ENCODE assay signal across 9 cellular contexts in the genomic region with DNA sequence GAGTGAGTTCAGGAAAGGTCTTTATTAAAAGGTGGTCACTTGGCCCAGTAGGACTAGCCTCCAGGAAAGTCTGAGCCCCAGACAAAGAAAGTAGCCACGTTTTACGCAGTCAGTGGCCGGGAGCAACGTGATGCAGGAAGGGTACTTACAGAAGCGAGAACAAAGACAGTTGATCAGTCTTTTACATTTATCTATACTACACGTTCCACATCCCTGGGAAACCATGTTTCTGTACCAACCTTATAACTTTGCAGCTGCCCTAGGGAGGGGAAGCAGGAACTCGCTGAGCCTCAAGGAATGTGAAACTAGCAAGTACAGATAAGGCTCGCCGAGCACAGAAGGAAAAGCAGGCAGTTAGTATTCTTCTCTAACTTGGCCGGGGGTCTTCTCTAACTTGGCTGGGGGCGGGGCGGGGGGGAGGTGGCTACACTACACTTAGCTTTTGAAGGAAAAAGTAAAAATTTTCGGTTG. TPM values are rescaled to one million over a fixed set of nuclear protein-coding genes. Genes with fewer than 3 reads are reported as not detected.
A peak's percentile ranks its signal among the peaks of the same experiment; 100 is the strongest.
DNase-seq lines count a peak whose midpoint lies in the region; ATAC-seq, FAIRE-seq and TF ChIP-seq lines count a peak whose summit lies in the region.
"Had no signal": no experiment of that assay in that cellular context is flagged by ENCODE, and none has a peak within 500 bp of the region (broad histone marks: within the 10 kb centered on the region; RNA-seq: fewer than 3 reads in every experiment).

No MANE protein-coding gene starts in this region.

- H3K79me2 ChIP-seq in MM.1S (ENCODE audit: low read length) (peaks cover 14% of the 10 kb centered on the region), K562 (ENCODE audit: control insufficient read depth, insufficient read depth, low read length) (peaks cover 16% of the 10 kb centered on the region)
- H3K79me2 ChIP-seq: parathyroid adenoma had no signal

- H3K9me1 ChIP-seq in K562 (ENCODE audit: control insufficient read depth, insufficient read depth, low read length): no peaks in the 10 kb centered on the region

- H3K9ac ChIP-seq in MM.1S (ENCODE audit: low read length) (no peak overlapping the region), K562 (ENCODE audit: insufficient read depth in 1 of 2, low read depth in 2 of 2, low read length in 2 of 2) (peak overlapping the region; percentile 20 to 42; a peak in 3 of 4 replicates), colonic mucosa (ENCODE audit: low read depth in 2 of 2, low read length in 2 of 2) (no peak overlapping the region)
- H3K9ac ChIP-seq: parathyroid adenoma had no signal

- no peak for ATAC-seq in K562
- no peak for ATAC-seq in naive thymus-derived CD8-positive, alpha-beta T cell

- H2AFZ ChIP-seq in MM.1S (ENCODE audit: low read length) (peak overlapping the region; percentile 68), K562 (ENCODE audit: low read depth, low read length) (peak overlapping the region; percentile 84)

- no peak for TF ChIP-seq EP300 in K562 (IDR thresholded peaks at IDR 0.05; ENCODE audit: low read length)

- peak; percentile 63 for DNase-seq in DMS53 (lab: John Stamatoyannopoulos, UW)
- no peak for DNase-seq in MM.1S
- DNase-seq in K562 (ENCODE audit: extremely low read depth in 1 of 4, low spot score in 3 of 4): peak in 1 of 4 experiments; percentile 47
- DNase-seq in naive thymus-derived CD8-positive, alpha-beta T cell: no peak
- no peak for DNase-seq in colonic mucosa
- no peak for DNase-seq in GM20000 (ENCODE audit: low spot score)
- no peak for DNase-seq in NCI-H1105 (lab: John Stamatoyannopoulos, UW)
- DNase-seq: NCI-H1930 had no signal

- peaks cover 21% of the 10 kb centered on the region for H3F3A ChIP-seq in MM.1S (ENCODE audit: insufficient read depth, low read length)

- CTCF ChIA-PET in K562 (lab: Yijun Ruan, JAX; ENCODE audit: low intra/inter-chr PET ratio): no interaction called here

- peaks cover 0 to 2% (median 0%) of the 10 kb centered on the region in 9 donors for H3K9me3 Mint-ChIP-seq in naive thymus-derived CD8-positive, alpha-beta T cell

- intact Hi-C loops in K562 (cut with micrococcal nuclease): loop anchor here (5.0 to 10.0 kb wide), 3 partner anchors 102 to 304 kb away; a partner anchor contains a TSS
- intact Hi-C loops in colonic mucosa (cut with DNase I): no loop called here

- TF ChIP-seq CTCF in MM.1S (IDR thresholded peaks at IDR 0.05; ENCODE audit: low read length) (no peak), K562 (IDR thresholded peaks at IDR 0.05 in 2 of 3, conservative IDR thresholded peaks at IDR 0.05 in 1 of 3; ENCODE audit: insufficient read depth in 2 of 3, low read depth in 1 of 3, low read length in 3 of 3) (no peak), colonic mucosa (IDR thresholded peaks at IDR 0.05) (no peak), GM20000 (IDR thresholded peaks at IDR 0.05; ENCODE audit: extremely low read depth, missing control alignments) (no peak)

- H3K4me3 ChIP-seq in MM.1S (ENCODE audit: low read length) (peak overlapping the region; percentile 62; the same call in 1 of the 2 replicates), K562 (peak overlapping the region; percentile 48), colonic mucosa (no peak overlapping the region)

- no peak for TF ChIP-seq RAD21 in K562 (CRISPR knock-in tag; conservative IDR thresholded peaks at IDR 0.05 in 1 of 2, IDR thresholded peaks at IDR 0.05 in 1 of 2)

- POLR2A ChIA-PET in K562 (lab: Yijun Ruan, JAX): interaction anchor here (1.1 kb wide), 2 partner anchors 9 to 22 kb away, joined by 3 to 7 read pairs; a partner anchor contains a TSS
- POLR2A ChIA-PET in naive thymus-derived CD8-positive, alpha-beta T cell (lab: Charles Lee): interaction anchor here (0.7 kb wide), 1 partner anchor 25 kb away, joined by 4 read pairs; no protein-coding TSS in a partner anchor

- no peak for TF ChIP-seq POLR2A in K562 (conservative IDR thresholded peaks at IDR 0.05)

- FAIRE-seq in K562 (lab: Jason Lieb, UNC): no peak

- BruUV-seq in K562 (replicated peaks; lab: Mats Ljungman, UMichigan): no TSS peak

- H3K36me3 ChIP-seq in MM.1S (replicated peaks; ENCODE audit: insufficient read depth, low read length) (no peaks in the 10 kb centered on the region), K562 (ENCODE audit: control insufficient read depth, insufficient read depth, low read length) (no peaks in the 10 kb centered on the region), colonic mucosa (no peaks in the 10 kb centered on the region)

- H3K27me3 ChIP-seq in MM.1S (replicated peaks; ENCODE audit: insufficient read depth, low read length) (no peaks in the 10 kb centered on the region), K562 (ENCODE audit: control insufficient read depth in 2 of 2, insufficient read depth in 2 of 2, low read length in 2 of 2) (no peaks in the 10 kb centered on the region), colonic mucosa (no peaks in the 10 kb centered on the region)

- in situ Hi-C loops in K562 (cut with MboI): no loop called here

- H3K4me2 ChIP-seq in MM.1S (ENCODE audit: low read depth, low read length) (peak overlapping the region; percentile 58; the same call in 1 of the 2 replicates), K562 (ENCODE audit: insufficient read depth, low read length) (peak overlapping the region; percentile 74)

- H4K20me1 ChIP-seq in MM.1S (ENCODE audit: insufficient read depth, low read length) (no peaks in the 10 kb centered on the region), K562 (replicated peaks; ENCODE audit: control insufficient read depth, insufficient read depth, low read length) (no peaks in the 10 kb centered on the region)

- no peaks in the 10 kb centered on the region for H3K36me3 Mint-ChIP-seq in naive thymus-derived CD8-positive, alpha-beta T cell

- H3K27ac ChIP-seq in MM.1S (ENCODE audit: low read length) (no peak overlapping the region), K562 (ENCODE audit: extremely low read depth, low read depth, low read length) (peak overlapping the region; percentile 20; the same call in 2 of the 3 replicates), colonic mucosa (no peak overlapping the region)
- H3K27ac ChIP-seq: parathyroid adenoma had no signal

- H3K27ac Mint-ChIP-seq in naive thymus-derived CD8-positive, alpha-beta T cell: peak overlapping the region in 3 of 10 donors; percentile 5 to 84 (median 61)

- no peaks in the 10 kb centered on the region for H3K9me2 ChIP-seq in MM.1S (replicated peaks; ENCODE audit: insufficient read depth, low read length)

- WGBS in K562 (ENCODE audit: insufficient coverage, low coverage, missing lambda C conversion rate): 22% methylated on average over 13 of the region's 13 CpGs

- no peaks in the 10 kb centered on the region for H3K9me3 ChIP-seq in MM.1S (replicated peaks; ENCODE audit: insufficient read depth, low read length)
- no peaks in the 10 kb centered on the region for H3K9me3 ChIP-seq in K562 (replicated peaks; ENCODE audit: control insufficient read depth, insufficient read depth, low read depth, low read length)
- no peaks in the 10 kb centered on the region for H3K9me3 ChIP-seq in colonic mucosa

- H3K4me1 Mint-ChIP-seq in naive thymus-derived CD8-positive, alpha-beta T cell: peaks cover 10 to 38% (median 23%) of the 10 kb centered on the region in 4 donors

- peaks cover 17% of the 10 kb centered on the region for H3K4me1 ChIP-seq in MM.1S (ENCODE audit: low read length)
- H3K4me1 ChIP-seq in K562 (replicated peaks in 1 of 2; ENCODE audit: control insufficient read depth in 2 of 2, insufficient read depth in 2 of 2, low read length in 2 of 2): peaks cover 10 to 12% of the 10 kb centered on the region in 2 experiments; a peak in 4 of 5 replicates
- H3K4me1 ChIP-seq in colonic mucosa: no peaks in the 10 kb centered on the region
- H3K4me1 ChIP-seq: parathyroid adenoma had no signal

- peak overlapping the region in 9 of 10 donors; percentile 77 to 88 (median 84) for H3K4me3 Mint-ChIP-seq in naive thymus-derived CD8-positive, alpha-beta T cell

- peaks cover 6 to 12% (median 7%) of the 10 kb centered on the region in 5 donors for H3K27me3 Mint-ChIP-seq in naive thymus-derived CD8-positive, alpha-beta T cell

RNA-seq across cellular contexts. Expression of a gene that starts 3.4 kb away (rescaled TPM):
- total RNA-seq in K562 (2011; cell fraction: chromatin; rRNA removed; ENCODE audit: low replicate concordance): 23.6 and 133 TPM in 2 replicates
- 10.0 and 22.1 TPM in 2 replicates for total RNA-seq in K562 (2011; cell fraction: nucleolus; rRNA removed)
- 29.4 and 37.6 TPM in 2 replicates for total RNA-seq in K562 (2011; cell fraction: nucleoplasm; rRNA removed)
- 29.2 and 30.7 TPM in 2 replicates for total RNA-seq in K562 (2014; rRNA removed)
- 62.1 and 74.1 TPM in 2 replicates for total RNA-seq in K562 (2014; rRNA removed; fragmentation: Illumina TruSeq; extraction: Trizol)
- 58.8 and 65.4 TPM in 2 replicates for total RNA-seq in K562 (2015; rRNA removed; fragmentation: Illumina TruSeq; extraction: Trizol)
- 32.1 and 34.8 TPM in 2 replicates for total RNA-seq in K562 (2021)
- 29.8 and 34.6 TPM in 2 replicates for polyA plus RNA-seq in K562 (2011; rRNA removed)
- polyA plus RNA-seq in K562 (2011; cell fraction: cytosol; rRNA removed): 3.7 and 12.4 TPM in 2 replicates
- 12.0 and 18.2 TPM in 2 replicates for polyA plus RNA-seq in K562 (2011; cell fraction: nucleus; rRNA removed)
- 16.4 and 19.6 TPM in 2 replicates for polyA plus RNA-seq in K562 (2012)
- 35.5 and 43.7 TPM in 2 replicates for polyA plus RNA-seq in K562 (2014; fragmentation: Illumina TruSeq; extraction: Trizol)
- polyA plus RNA-seq in K562 (2014; fragmentation: Nextera tagmentation; extraction: Ambion mirVana): 10 to 100 TPM; 14.5 to 17.9 TPM
- polyA plus RNA-seq in K562 (2014; rRNA removed): 16.5 and 52.8 TPM in 2 replicates
- 103 and 127 TPM in 2 replicates for polyA minus RNA-seq in K562 (2011; rRNA and poly(A)+ RNA removed)
- polyA minus RNA-seq in K562 (2011; cell fraction: cytosol; rRNA and poly(A)+ RNA removed): 27.7 and 28.9 TPM in 2 replicates
- 21.1 and 45.1 TPM in 2 replicates for polyA minus RNA-seq in K562 (2011; cell fraction: nucleus; rRNA and poly(A)+ RNA removed)
- total RNA-seq in naive thymus-derived CD8-positive, alpha-beta T cell: under 1 TPM; 0.14 to 0.21 TPM
- under 1 TPM in 1 of 3 donors, not detected in 2; 0.03 TPM for polyA plus RNA-seq in naive thymus-derived CD8-positive, alpha-beta T cell
- 10 to 100 TPM in 1 of 2 donors, 1 to 10 TPM in 1; 8.5 to 18.8 TPM for total RNA-seq in colonic mucosa

RNA-seq across cellular contexts. Expression of a gene that starts 21.6 kb away (rescaled TPM):
- total RNA-seq in K562 (2011; cell fraction: chromatin; rRNA removed; ENCODE audit: low replicate concordance): 5.8 and 12.4 TPM in 2 replicates
- 17.1 and 22.7 TPM in 2 replicates for total RNA-seq in K562 (2011; cell fraction: nucleolus; rRNA removed)
- 12.1 and 12.4 TPM in 2 replicates for total RNA-seq in K562 (2011; cell fraction: nucleoplasm; rRNA removed)
- total RNA-seq in K562 (2014; rRNA removed): 23.4 and 36.8 TPM in 2 replicates
- 10.0 and 14.3 TPM in 2 replicates for total RNA-seq in K562 (2014; rRNA removed; fragmentation: Illumina TruSeq; extraction: Trizol)
- total RNA-seq in K562 (2015; rRNA removed; fragmentation: Illumina TruSeq; extraction: Trizol): 17.5 and 18.6 TPM in 2 replicates
- total RNA-seq in K562 (2021): 24.0 and 30.2 TPM in 2 replicates
- 11.2 and 13.0 TPM in 2 replicates for polyA plus RNA-seq in K562 (2011; rRNA removed)
- 11.7 and 20.8 TPM in 2 replicates for polyA plus RNA-seq in K562 (2011; cell fraction: cytosol; rRNA removed)
- 10.8 and 14.7 TPM in 2 replicates for polyA plus RNA-seq in K562 (2011; cell fraction: nucleus; rRNA removed)
- 9.7 and 17.2 TPM in 2 replicates for polyA plus RNA-seq in K562 (2012)
- polyA plus RNA-seq in K562 (2014; fragmentation: Illumina TruSeq; extraction: Trizol): 13.6 and 13.7 TPM in 2 replicates
- polyA plus RNA-seq in K562 (2014; fragmentation: Nextera tagmentation; extraction: Ambion mirVana): 1 to 10 TPM; 3.7 to 5.0 TPM
- 19.6 and 20.5 TPM in 2 replicates for polyA plus RNA-seq in K562 (2014; rRNA removed)
- polyA minus RNA-seq in K562 (2011; rRNA and poly(A)+ RNA removed): 14.4 and 16.9 TPM in 2 replicates
- polyA minus RNA-seq in K562 (2011; cell fraction: cytosol; rRNA and poly(A)+ RNA removed): 11.1 and 12.7 TPM in 2 replicates
- polyA minus RNA-seq in K562 (2011; cell fraction: nucleus; rRNA and poly(A)+ RNA removed): 9.4 and 12.4 TPM in 2 replicates
- 10 to 100 TPM; 15.6 to 15.7 TPM for total RNA-seq in naive thymus-derived CD8-positive, alpha-beta T cell
- polyA plus RNA-seq in naive thymus-derived CD8-positive, alpha-beta T cell: 10 to 100 TPM; 18.7 to 23.3 (median 22.2) TPM
- 10 to 100 TPM; 11.0 to 17.0 TPM for total RNA-seq in colonic mucosa

RNA-seq across cellular contexts. Expression of a gene that starts 25.8 kb away (rescaled TPM):
- total RNA-seq in K562 (2011; cell fraction: chromatin; rRNA removed; ENCODE audit: low replicate concordance): 58.0 and 64.4 TPM in 2 replicates
- total RNA-seq in K562 (2011; cell fraction: nucleolus; rRNA removed): 36.7 and 40.0 TPM in 2 replicates
- total RNA-seq in K562 (2011; cell fraction: nucleoplasm; rRNA removed): 34.5 and 52.4 TPM in 2 replicates
- 22.2 and 26.8 TPM in 2 replicates for total RNA-seq in K562 (2014; rRNA removed)
- total RNA-seq in K562 (2014; rRNA removed; fragmentation: Illumina TruSeq; extraction: Trizol): 53.3 and 75.6 TPM in 2 replicates
- 21.6 and 30.7 TPM in 2 replicates for total RNA-seq in K562 (2015; rRNA removed; fragmentation: Illumina TruSeq; extraction: Trizol)
- 33.8 and 38.0 TPM in 2 replicates for total RNA-seq in K562 (2021)
- 34.7 and 37.0 TPM in 2 replicates for polyA plus RNA-seq in K562 (2011; rRNA removed)
- 14.8 and 23.9 TPM in 2 replicates for polyA plus RNA-seq in K562 (2011; cell fraction: cytosol; rRNA removed)
- polyA plus RNA-seq in K562 (2011; cell fraction: nucleus; rRNA removed): 8.3 and 17.2 TPM in 2 replicates
- 38.8 and 49.7 TPM in 2 replicates for polyA plus RNA-seq in K562 (2012)
- 28.5 and 34.1 TPM in 2 replicates for polyA plus RNA-seq in K562 (2014; fragmentation: Illumina TruSeq; extraction: Trizol)
- polyA plus RNA-seq in K562 (2014; fragmentation: Nextera tagmentation; extraction: Ambion mirVana): 10 to 100 TPM; 54.4 to 94.8 TPM
- 35.3 and 37.1 TPM in 2 replicates for polyA plus RNA-seq in K562 (2014; rRNA removed)
- 31.1 and 44.8 TPM in 2 replicates for polyA minus RNA-seq in K562 (2011; rRNA and poly(A)+ RNA removed)
- 5.4 and 8.2 TPM in 2 replicates for polyA minus RNA-seq in K562 (2011; cell fraction: cytosol; rRNA and poly(A)+ RNA removed)
- 7.5 and 29.2 TPM in 2 replicates for polyA minus RNA-seq in K562 (2011; cell fraction: nucleus; rRNA and poly(A)+ RNA removed)
- 10 to 100 TPM; 31.7 to 31.8 TPM for total RNA-seq in naive thymus-derived CD8-positive, alpha-beta T cell
- 10 to 100 TPM; 40.4 to 43.2 (median 40.5) TPM for polyA plus RNA-seq in naive thymus-derived CD8-positive, alpha-beta T cell
- 10 to 100 TPM; 27.5 to 32.0 TPM for total RNA-seq in colonic mucosa

Comparison
In these comparisons a context has a peak if more than half of its experiments do, and no peak if none do; other contexts are left out.
1. H3K9ac ChIP-seq: peak in K562 (2 of 2); none in MM.1S (single experiment) and colonic mucosa (0 of 2).
2. RNA of a gene that starts 3.4 kb away (total RNA-seq): 10.0 to 133 TPM in K562 and 8.5 to 18.8 TPM in colonic mucosa; 0.14 to 0.21 TPM in naive thymus-derived CD8-positive, alpha-beta T cell; every median in the first group is over 4 times any median in the second.